ENCODE assay signal across 8 cellular contexts in genomic region chr5:141559481-141559880, GRCh38. TPM values are rescaled to one million over a fixed set of nuclear protein-coding genes. Genes with fewer than 3 reads are reported as not detected.
DNase-seq lines count a peak whose midpoint lies in the region; ATAC-seq, FAIRE-seq and TF ChIP-seq lines count a peak whose summit lies in the region.
"Had no signal": no experiment of that assay in that cellular context is flagged by ENCODE, and none has a peak within 500 bp of the region (broad histone marks: within the 10 kb centered on the region; RNA-seq: fewer than 3 reads in every experiment).

No MANE protein-coding gene starts in this region.

- H3K4me3 ChIP-seq in HUES6 (ENCODE audit: low read depth, low read length) (no peak overlapping the region), astrocyte of the spinal cord (ENCODE audit: low read depth, low read length) (no peak overlapping the region), keratinocyte (ENCODE audit: control insufficient read depth in 2 of 3, extremely low read depth in 1 of 3, insufficient read depth in 2 of 3, low read depth in 1 of 3, low read length in 3 of 3) (peak overlapping the region in 2 of 3 experiments; percentile 50 to 59), stomach (no peak overlapping the region)

- dilution Hi-C loops in keratinocyte (cut with MboI; ENCODE audit: extremely low pct_ligation_motif_present, low sequenced_read_pairs), result no loop called here

- H3K9ac ChIP-seq in HUES6 (ENCODE audit: low read length), result no peak overlapping the region
- peak overlapping the region; percentile 76 for H3K9ac ChIP-seq in keratinocyte (ENCODE audit: control insufficient read depth, extremely low read depth, insufficient read depth, low read length)

- peak overlapping the region; percentile 74 for H3K4me2 ChIP-seq in keratinocyte (ENCODE audit: control insufficient read depth, extremely low read depth, insufficient read depth, low read depth, low read length)

- peaks cover 32% of the 10 kb centered on the region for H3K4me1 ChIP-seq in HUES6 (ENCODE audit: control insufficient read depth, insufficient read depth, low read length)
- peaks cover 38% of the 10 kb centered on the region for H3K4me1 ChIP-seq in keratinocyte (ENCODE audit: control insufficient read depth, extremely low read depth, insufficient read depth, low read length)
- H3K4me1 ChIP-seq in stomach, result peaks cover 10 to 65% (median 28%) of the 10 kb centered on the region in 4 donors

- H3K27me3 ChIP-seq in HUES6 (ENCODE audit: control insufficient read depth, insufficient read depth, low read length) (no peaks in the 10 kb centered on the region), keratinocyte (ENCODE audit: control insufficient read depth, extremely low read depth, insufficient read depth, low read length) (no peaks in the 10 kb centered on the region), stomach (no peaks in the 10 kb centered on the region)

- no peaks in the 10 kb centered on the region for H4K20me1 ChIP-seq in keratinocyte (ENCODE audit: control insufficient read depth, extremely low read depth, insufficient read depth, low read length)

- DNase-seq in astrocyte of the spinal cord (ENCODE audit: low read depth, low spot score), result peak; percentile 64
- DNase-seq in keratinocyte (ENCODE audit: low read depth, low spot score), result peak; percentile 69
- no peak for DNase-seq in stomach
- no peak for DNase-seq in GM12892 (ENCODE audit: insufficient read length)

- FAIRE-seq in keratinocyte (lab: Jason Lieb, UNC) (peak; percentile 83), GM12892 (lab: Jason Lieb, UNC) (no peak)
- FAIRE-seq: GM18507 had no signal

- no peaks in the 10 kb centered on the region for H3K9me1 ChIP-seq in keratinocyte (ENCODE audit: control insufficient read depth, extremely low read depth, insufficient read depth, low read length)

- intact Hi-C loops in stomach (cut with DNase I; ENCODE audit: low total_unique reads), result no loop called here

- H3K27ac ChIP-seq in HUES6 (ENCODE audit: low read depth, low read length) (peak overlapping the region; percentile 93; the same call in 1 of the 2 replicates), keratinocyte (ENCODE audit: control insufficient read depth, insufficient read depth, low read length) (peak overlapping the region; percentile 97), stomach (peak overlapping the region; percentile 58 to 86 (median 81))

- H3K9me3 ChIP-seq in HUES6 (ENCODE audit: control insufficient read depth, insufficient read depth, low read depth, low read length), result no peaks in the 10 kb centered on the region
- no peaks in the 10 kb centered on the region for H3K9me3 ChIP-seq in keratinocyte (ENCODE audit: control insufficient read depth, low read depth, low read length)
- no peaks in the 10 kb centered on the region for H3K9me3 ChIP-seq in stomach

- peaks cover 30% of the 10 kb centered on the region for H3K36me3 ChIP-seq in HUES6 (ENCODE audit: control insufficient read depth, insufficient read depth, low read length)
- peaks cover 21 to 31% of the 10 kb centered on the region in 2 experiments for H3K36me3 ChIP-seq in keratinocyte (ENCODE audit: control insufficient read depth in 2 of 2, extremely low read depth in 1 of 2, insufficient read depth in 2 of 2, low read length in 2 of 2)
- H3K36me3 ChIP-seq in stomach, result peaks cover 0 to 38% (median 14%) of the 10 kb centered on the region in 4 donors

- ATAC-seq in HG03354 (IDR thresholded peaks at IDR 0.05; ENCODE audit: poor library complexity, severe bottlenecking, unreplicated experiment), result no peak
- ATAC-seq in GM18498 (IDR thresholded peaks at IDR 0.05; ENCODE audit: unreplicated experiment), result no peak

- in situ Hi-C loops in astrocyte of the spinal cord (cut with HindIII; ENCODE audit: low sequenced_read_pairs), result no loop called here

- no peak for TF ChIP-seq EP300 in stomach (IDR thresholded peaks at IDR 0.05)

- peaks cover 13% of the 10 kb centered on the region for H3K79me2 ChIP-seq in keratinocyte (ENCODE audit: control insufficient read depth, insufficient read depth, low read length)

- TF ChIP-seq POLR2A in stomach (IDR thresholded peaks at IDR 0.05), result no peak
- TF ChIP-seq POLR2A in GM12892 (IDR thresholded peaks at IDR 0.05; ENCODE audit: low read depth, low read length), result no peak

- no peak overlapping the region for H2AFZ ChIP-seq in keratinocyte (ENCODE audit: control insufficient read depth, low read length)

- TF ChIP-seq CTCF in astrocyte of the spinal cord (IDR thresholded peaks at IDR 0.05; ENCODE audit: low read depth, low read length) (no peak), keratinocyte (optimal IDR thresholded peaks at IDR 0.05 in 1 of 3, IDR thresholded peaks at IDR 0.05 in 1 of 3, conservative IDR thresholded peaks at IDR 0.05 in 1 of 3; ENCODE audit: extremely low read depth in 1 of 3, insufficient read depth in 2 of 3, low read length in 3 of 3) (no peak), stomach (IDR thresholded peaks at IDR 0.05) (no peak)

RNA-seq across cellular contexts. Expression of gene DIAPH1, which starts 59.3 kb away (rescaled TPM):
- polyA plus RNA-seq in keratinocyte (64.7 to 130 TPM (median 72.0 TPM) in 3 replicates), stomach (10 to 100 TPM; 41.4 to 98.1 (median 76.1) TPM)
- polyA plus RNA-seq in keratinocyte (2011; ENCODE audit: low read depth), result 91.7 TPM
- polyA plus RNA-seq in keratinocyte (2011; cell fraction: cytosol; rRNA removed), result 67.7 and 75.4 TPM in 2 replicates
- 293 and 301 TPM in 2 replicates for polyA plus RNA-seq in keratinocyte (2011; cell fraction: nucleus; rRNA removed)
- polyA plus RNA-seq in keratinocyte (2012; ENCODE audit: low replicate concordance), result 95.0 and 130 TPM in 2 replicates
- polyA minus RNA-seq in keratinocyte, result 205 to 374 TPM (median 259 TPM) in 3 replicates
- 93.6 TPM for polyA minus RNA-seq in keratinocyte (2011; cell fraction: cytosol; rRNA and poly(A)+ RNA removed)
- polyA minus RNA-seq in keratinocyte (2011; cell fraction: nucleus; rRNA and poly(A)+ RNA removed), result 223 and 351 TPM in 2 replicates
- 100 to 1,000 TPM in 1 of 5 donors, 10 to 100 TPM in 4; 18.0 to 181 (median 77.0) TPM for total RNA-seq in stomach
- 67.3 TPM for polyA plus RNA-seq in GM12892 (2012; ENCODE audit: missing spikeins)

Comparison
In these comparisons a context has a peak if more than half of its experiments do, and no peak if none do; other contexts are left out.
1. H3K4me3 ChIP-seq: peak in keratinocyte (2 of 3); none in HUES6 (single experiment), astrocyte of the spinal cord (single experiment) and stomach (0 of 4).
2. DNase-seq: peak in astrocyte of the spinal cord (single experiment) and keratinocyte (single experiment); none in stomach (single experiment) and GM12892 (single experiment).
3. Peak in every context shown above with its lines, with median percentiles within 50 percentile points of each other: H3K27ac ChIP-seq.